ENCODE assay signal across 35 cellular contexts in the genomic region with DNA sequence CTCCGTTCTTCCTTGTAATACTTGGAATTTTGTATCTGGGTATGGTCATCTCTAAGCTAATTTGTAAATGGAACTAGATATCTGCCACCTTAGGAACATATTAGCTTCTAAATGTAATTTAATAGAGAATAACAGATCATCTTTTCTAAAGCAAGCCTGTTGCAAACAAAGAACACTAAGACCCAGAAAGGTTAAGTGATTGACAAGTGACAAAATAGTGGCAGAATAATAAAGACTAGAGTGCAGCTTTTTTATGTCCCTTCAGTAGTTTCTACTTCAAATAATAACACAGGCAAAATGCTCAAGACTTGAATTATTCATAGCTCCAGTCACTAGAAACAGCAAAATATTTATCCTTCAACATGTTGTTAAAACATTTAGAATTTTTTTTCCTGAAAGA.
DNase-seq lines count a peak whose midpoint lies in the region; ATAC-seq, FAIRE-seq and TF ChIP-seq lines count a peak whose summit lies in the region.
"Had no signal": no experiment of that assay in that cellular context is flagged by ENCODE, and none has a peak within 500 bp of the region (broad histone marks: within the 10 kb centered on the region; RNA-seq: fewer than 3 reads in every experiment).

No MANE protein-coding gene starts in this region.

- H3K27ac ChIP-seq in HCT116 (ENCODE audit: low read depth, low read length) (peak overlapping the region; percentile 19; the same call in 1 of the 2 replicates), neural cell (ENCODE audit: low read length) (no peak overlapping the region)
- H3K27ac ChIP-seq in CD8-positive, alpha-beta memory T cell (ENCODE audit: low read depth, low read length): no peak overlapping the region
- H3K27ac ChIP-seq: 22Rv1; A549; BLaER1; BLaER1 treated with 17β-estradiol and CSF1 and Interleukin-3, amounts not matched to agents 10 nM and 100 nM; C4-2B had no signal

- ATAC-seq in HCT116: no peak
- ATAC-seq: A549; CD8-positive, alpha-beta T cell had no signal

- H3K79me2 ChIP-seq in HCT116 (ENCODE audit: insufficient read depth, low read length) (peaks cover 72% of the 10 kb centered on the region), neural cell (replicated peaks; ENCODE audit: insufficient read depth, low read length) (no peaks in the 10 kb centered on the region)

- H2AFZ ChIP-seq in HCT116 (ENCODE audit: low read depth, low read length, poor library complexity, severe bottlenecking) (no peak overlapping the region), neural cell (ENCODE audit: low read depth, low read length) (no peak overlapping the region)

- no peak for TF ChIP-seq RAD21 in HCT116 (IDR thresholded peaks at IDR 0.05; ENCODE audit: low read depth)
- TF ChIP-seq RAD21 in neural cell (conservative IDR thresholded peaks at IDR 0.05): no peak

- H3K9me2 ChIP-seq in HCT116 (ENCODE audit: insufficient read depth): no peaks in the 10 kb centered on the region
- H3K9me2 ChIP-seq in neural cell (ENCODE audit: insufficient read depth, low read length): no peaks in the 10 kb centered on the region

- TF ChIP-seq POLR2A in H54 (IDR thresholded peaks at IDR 0.05; ENCODE audit: low read depth, low read length) (no peak), HCT116 (IDR thresholded peaks at IDR 0.05; ENCODE audit: borderline replicate concordance, extremely low read depth, insufficient read depth, insufficient read length) (no peak)

- H3K4me1 Mint-ChIP-seq in CD8-positive, alpha-beta memory T cell: no peaks in the 10 kb centered on the region
- H3K4me1 Mint-ChIP-seq: B cell; CD14-positive monocyte; CD4-positive, alpha-beta memory T cell; CD4-positive, CD25-positive, alpha-beta regulatory T cell had no signal

- no peaks in the 10 kb centered on the region for H3K36me3 Mint-ChIP-seq in CD8-positive, alpha-beta memory T cell
- H3K36me3 Mint-ChIP-seq: CD14-positive monocyte; CD4-positive, alpha-beta memory T cell; CD4-positive, CD25-positive, alpha-beta regulatory T cell; CD8-positive, alpha-beta T cell had no signal

- BruUV-seq in HCT116 (replicated peaks; lab: Mats Ljungman, UMichigan): no TSS peak

- H3K9me3 ChIP-seq in HCT116 (ENCODE audit: control insufficient read depth in 1 of 2, insufficient read depth in 1 of 2, low read depth in 1 of 2, low read length in 2 of 2): no peaks in the 10 kb centered on the region
- H3K9me3 ChIP-seq in neural cell (ENCODE audit: low read length): no peaks in the 10 kb centered on the region
- no peaks in the 10 kb centered on the region for H3K9me3 ChIP-seq in CD8-positive, alpha-beta memory T cell (ENCODE audit: low read length)
- H3K9me3 ChIP-seq: A549; BE2C; BLaER1; BLaER1 treated with 17β-estradiol and CSF1 and Interleukin-3, amounts not matched to agents 10 nM and 100 nM; Caco-2 had no signal

- peaks cover 3% of the 10 kb centered on the region in 2 donors for H3K27me3 Mint-ChIP-seq in CD8-positive, alpha-beta memory T cell
- H3K27me3 Mint-ChIP-seq: CD4-positive, CD25-positive, alpha-beta regulatory T cell had no signal

- H3K36me3 ChIP-seq in HCT116 (ENCODE audit: control insufficient read depth in 1 of 2, insufficient read depth in 2 of 2, low read length in 2 of 2) (peaks cover 25 to 81% of the 10 kb centered on the region in 2 experiments), neural cell (ENCODE audit: insufficient read depth, low read length) (no peaks in the 10 kb centered on the region)
- H3K36me3 ChIP-seq in CD8-positive, alpha-beta memory T cell (ENCODE audit: insufficient read depth, low read length): no peaks in the 10 kb centered on the region
- H3K36me3 ChIP-seq: BE2C; BLaER1; BLaER1 treated with 17β-estradiol and CSF1 and Interleukin-3, amounts not matched to agents 10 nM and 100 nM had no signal

- no peaks in the 10 kb centered on the region for H3K27me3 ChIP-seq in HCT116 (ENCODE audit: insufficient read depth, low read length)
- no peaks in the 10 kb centered on the region for H3K27me3 ChIP-seq in neural cell (ENCODE audit: insufficient read depth, low read depth, low read length)
- H3K27me3 ChIP-seq in CD8-positive, alpha-beta memory T cell (ENCODE audit: insufficient read depth, low read length, poor library complexity, severe bottlenecking): peaks cover 5% of the 10 kb centered on the region
- H3K27me3 ChIP-seq: BE2C; BLaER1; BLaER1 treated with 17β-estradiol and CSF1 and Interleukin-3, amounts not matched to agents 10 nM and 100 nM had no signal

- peak; percentile 70 for TF ChIP-seq EP300 in neural cell (conservative IDR thresholded peaks at IDR 0.05; ENCODE audit: poor library complexity, severe bottlenecking)

- H3K4me1 ChIP-seq in HCT116 (ENCODE audit: control insufficient read depth in 1 of 2, insufficient read depth in 2 of 2, low read length in 2 of 2): peaks cover 29 to 35% of the 10 kb centered on the region in 2 experiments; a peak in 3 of 4 replicates
- H3K4me1 ChIP-seq in CD8-positive, alpha-beta memory T cell (ENCODE audit: insufficient read depth, low read length): no peaks in the 10 kb centered on the region
- H3K4me1 ChIP-seq: BE2C; BLaER1; BLaER1 treated with 17β-estradiol and CSF1 and Interleukin-3, amounts not matched to agents 10 nM and 100 nM; Caco-2 had no signal

- H4K20me1 ChIP-seq in HCT116 (ENCODE audit: insufficient read depth) (no peaks in the 10 kb centered on the region; the same call in 1 of the 2 replicates), neural cell (ENCODE audit: insufficient read depth) (no peaks in the 10 kb centered on the region)
- H4K20me1 ChIP-seq: BLaER1; BLaER1 treated with 17β-estradiol and CSF1 and Interleukin-3, amounts not matched to agents 10 nM and 100 nM had no signal

- H3K4me3 Mint-ChIP-seq in CD8-positive, alpha-beta memory T cell: no peak overlapping the region
- H3K4me3 Mint-ChIP-seq: B cell; CD14-positive monocyte; CD4-positive, alpha-beta memory T cell; CD4-positive, alpha-beta T cell; CD4-positive, CD25-positive, alpha-beta regulatory T cell; CD8-positive, alpha-beta T cell had no signal

- peak; percentile 21 for DNase-seq in DMS53 (lab: John Stamatoyannopoulos, UW)
- no peak for DNase-seq in DMS53 treated with DMSO at 0.1 percent for 48 hours (lab: John Stamatoyannopoulos, UW; ENCODE audit: unreplicated experiment)
- no peak for DNase-seq in H54 (ENCODE audit: insufficient read length, low spot score)
- DNase-seq in HCT116 (ENCODE audit: low read depth, low spot score): no peak
- no peak for DNase-seq in NCI-H1694 treated with DMSO at 0.1 percent for 48 hours (lab: John Stamatoyannopoulos, UW)
- DNase-seq in CD8-positive, alpha-beta memory T cell: no peak
- DNase-seq in dedifferentiated amniotic fluid mesenchymal stem cell (ENCODE audit: extremely low spot score): no peak
- DNase-seq: 8988T; ACHN; AML-193; BE2C; C1 segment of cervical spinal cord; Caco-2; Calu3; CD4-positive, alpha-beta memory T cell; CD4-positive, alpha-beta T cell; CD4-positive, CD25-positive, alpha-beta regulatory T cell; CD8-positive, alpha-beta T cell; DMS 273 treated with DMSO at 0.1 percent for 48 hours; DMS153; DMS79; DMS79 treated with DMSO at 0.1 percent for 48 hours; DND-41; EL had no signal

- intact Hi-C loops in HCT116 (cut with micrococcal nuclease): no loop called here

- H3K27ac Mint-ChIP-seq in CD8-positive, alpha-beta memory T cell: no peak overlapping the region
- H3K27ac Mint-ChIP-seq: B cell; CD14-positive monocyte; CD4-positive, alpha-beta memory T cell; CD4-positive, alpha-beta T cell; CD4-positive, CD25-positive, alpha-beta regulatory T cell; CD8-positive, alpha-beta T cell had no signal

- no peak overlapping the region for H3K4me2 ChIP-seq in HCT116 (ENCODE audit: low read length)
- peak overlapping the region; percentile 56 for H3K4me2 ChIP-seq in neural cell (ENCODE audit: low read length)
- H3K4me2 ChIP-seq: A549; BLaER1; BLaER1 treated with 17β-estradiol and CSF1 and Interleukin-3, amounts not matched to agents 10 nM and 100 nM had no signal

- CTCF ChIA-PET in HCT116 (lab: Charles Lee): interaction anchor here (1.0 kb wide), 1 partner anchor 23 kb away, joined by 4 read pairs; no protein-coding TSS in a partner anchor
- CTCF ChIA-PET in CD8-positive, alpha-beta memory T cell (lab: Charles Lee): no interaction called here

- no peak for TF ChIP-seq CTCF in HCT116 (IDR thresholded peaks at IDR 0.05 in 2 of 3, conservative IDR thresholded peaks at IDR 0.05 in 1 of 3; ENCODE audit: borderline replicate concordance in 1 of 3, insufficient read depth in 1 of 3, low read depth in 2 of 3, low read length in 2 of 3)
- TF ChIP-seq CTCF in neural cell (IDR thresholded peaks at IDR 0.05; ENCODE audit: poor library complexity, severe bottlenecking): no peak

- FAIRE-seq in H54 (lab: Jason Lieb, UNC): peak; percentile 33
- FAIRE-seq: A204.1, A549, D721Med, G401.6 had no signal

- no peak overlapping the region for H3K9ac ChIP-seq in HCT116 (ENCODE audit: low read length)
- no peak overlapping the region for H3K9ac ChIP-seq in neural cell (ENCODE audit: low read length)
- H3K9ac ChIP-seq: BLaER1; BLaER1 treated with 17β-estradiol and CSF1 and Interleukin-3, amounts not matched to agents 10 nM and 100 nM had no signal

- H3K4me3 ChIP-seq in HCT116 (replicated peaks in 1 of 2; ENCODE audit: low read depth in 1 of 2, low read length in 2 of 2): no peak overlapping the region
- H3K4me3 ChIP-seq in neural cell (ENCODE audit: low read length): peak overlapping the region; percentile 10
- H3K4me3 ChIP-seq in CD8-positive, alpha-beta memory T cell (ENCODE audit: low read length): no peak overlapping the region
- H3K4me3 ChIP-seq: A549; BLaER1; BLaER1 treated with 17β-estradiol and CSF1 and Interleukin-3, amounts not matched to agents 10 nM and 100 nM had no signal

- H3F3A ChIP-seq in neural cell (ENCODE audit: insufficient read depth, low read length, poor library complexity, severe bottlenecking): no peaks in the 10 kb centered on the region

- POLR2A ChIA-PET in HCT116 (lab: Charles Lee): interaction anchor here (1.6 kb wide), 1 partner anchor 9 kb away, joined by 8 read pairs; no protein-coding TSS in a partner anchor
- POLR2A ChIA-PET in CD8-positive, alpha-beta memory T cell (lab: Charles Lee): no interaction called here

- H3K9me3 Mint-ChIP-seq in CD8-positive, alpha-beta memory T cell: no peaks in the 10 kb centered on the region
- H3K9me3 Mint-ChIP-seq: CD14-positive monocyte; CD4-positive, alpha-beta memory T cell; CD4-positive, alpha-beta T cell; CD4-positive, CD25-positive, alpha-beta regulatory T cell; CD8-positive, alpha-beta T cell had no signal

- RAD21 ChIA-PET in HCT116 (lab: Charles Lee; ENCODE audit: low non-redundant PET in 1 of 2, low total read pairs in 2 of 2, uncharacterized antibody in 2 of 2, unreplicated experiment in 2 of 2): no interaction called here

TF ChIP-seq in HCT116, 20 proteins besides CTCF, POLR2A, EP300 and RAD21 (continues in another document):
- no peak for TF ChIP-seq CEBPB (IDR thresholded peaks at IDR 0.05; ENCODE audit: low read depth)
- no peak for TF ChIP-seq POLR2AphosphoS5 (IDR thresholded peaks at IDR 0.05; ENCODE audit: low read depth, low read length)
- no peak for TF ChIP-seq JUND (IDR thresholded peaks at IDR 0.05)

TF ChIP-seq in neural cell, 6 proteins besides CTCF, POLR2A, EP300 and RAD21:
- TF ChIP-seq SMC3 (conservative IDR thresholded peaks at IDR 0.05; ENCODE audit: poor library complexity) (no peak), POLR2AphosphoS5 (IDR thresholded peaks at IDR 0.05) (peak; percentile 34), TAF1 (IDR thresholded peaks at IDR 0.05; ENCODE audit: low read depth) (no peak)
